1 cellular context compared by ENCODE assay signal in genomic region chr2:237458519-237458918, GRCh38.
TF ChIP-seq lines count a peak whose summit lies in the region.

No MANE protein-coding gene starts in this region.

TF ChIP-seq in A549, 52 proteins besides CTCF, POLR2A, EP300 and RAD21 (continued from another document):
- TF ChIP-seq MAFK (IDR thresholded peaks at IDR 0.05; ENCODE audit: partially characterized antibody), result peak; percentile 21
